In genomic region chr11:92222701-92223100, GRCh38 we compare ENCODE assay signal across 18 cellular contexts. TPM values are rescaled to one million over a fixed set of nuclear protein-coding genes. Genes with fewer than 3 reads are reported as not detected.
DNase-seq lines count a peak whose midpoint lies in the region; ATAC-seq and TF ChIP-seq lines count a peak whose summit lies in the region.
"Had no signal": no experiment of that assay in that cellular context is flagged by ENCODE, and none has a peak within 500 bp of the region (broad histone marks: within the 10 kb centered on the region; RNA-seq: fewer than 3 reads in every experiment).

No MANE protein-coding gene starts in this region.

- H3K4me3 ChIP-seq in HUES64 (ENCODE audit: low read length) (peak overlapping the region; percentile 74; the same call in 1 of the 2 replicates), endodermal cell (ENCODE audit: low read length) (no peak overlapping the region)
- H3K4me3 ChIP-seq: SK-N-MC had no signal

- peaks cover 27% of the 10 kb centered on the region for H3K4me1 Mint-ChIP-seq in endodermal cell
- peaks cover 28% of the 10 kb centered on the region for H3K4me1 Mint-ChIP-seq in type B pancreatic cell (ENCODE audit: unreplicated experiment)
- H3K4me1 Mint-ChIP-seq in osteocyte (ENCODE audit: unreplicated experiment) = peaks cover 21% of the 10 kb centered on the region
- H3K4me1 Mint-ChIP-seq in activated CD8-positive, alpha-beta T cell treated with anti-CD3 and anti-CD28 coated beads for 36 hours (ENCODE audit: low read depth) = no peaks in the 10 kb centered on the region

- POLR2A ChIA-PET in activated CD8-positive, alpha-beta T cell treated with anti-CD3 and anti-CD28 coated beads for 36 hours (lab: Charles Lee) = no interaction called here

- peaks cover 53% of the 10 kb centered on the region for H3K4me1 ChIP-seq in HUES64 (ENCODE audit: insufficient read depth, low read length)
- no peaks in the 10 kb centered on the region for H3K4me1 ChIP-seq in endodermal cell (ENCODE audit: control insufficient read depth, insufficient read depth, low read length)

- H3K9me3 ChIP-seq in HUES64 (ENCODE audit: insufficient read depth, low read depth, low read length) (peaks cover 4% of the 10 kb centered on the region; the same call in 1 of the 2 replicates), endodermal cell (ENCODE audit: control insufficient read depth, low read length) (peaks cover 15% of the 10 kb centered on the region)

- H3K27me3 ChIP-seq in HUES64 (ENCODE audit: insufficient read depth, low read length) (peaks cover 62% of the 10 kb centered on the region), endodermal cell (ENCODE audit: control insufficient read depth, insufficient read depth, low read length, poor library complexity, severe bottlenecking) (peaks cover 23% of the 10 kb centered on the region)

- H3K27ac ChIP-seq in HUES64 (ENCODE audit: low read depth, low read length) = no peak overlapping the region
- H3K27ac ChIP-seq in endodermal cell (ENCODE audit: low read depth, low read length) = no peak overlapping the region
- H3K27ac ChIP-seq: C4-2B, SK-N-MC had no signal

- H3K27ac Mint-ChIP-seq in endodermal cell = no peak overlapping the region
- no peak overlapping the region for H3K27ac Mint-ChIP-seq in type B pancreatic cell
- H3K27ac Mint-ChIP-seq in osteocyte (ENCODE audit: unreplicated experiment) = no peak overlapping the region
- H3K27ac Mint-ChIP-seq in activated CD8-positive, alpha-beta T cell treated with anti-CD3 and anti-CD28 coated beads for 36 hours = no peak overlapping the region

- H3K36me3 ChIP-seq in HUES64 (ENCODE audit: insufficient read depth, low read length) (no peaks in the 10 kb centered on the region), endodermal cell (ENCODE audit: control insufficient read depth, insufficient read depth, low read length) (no peaks in the 10 kb centered on the region)

- peaks cover 33% of the 10 kb centered on the region for H3K27me3 Mint-ChIP-seq in endodermal cell (ENCODE audit: insufficient read depth)
- H3K27me3 Mint-ChIP-seq in type B pancreatic cell = peaks cover 24% of the 10 kb centered on the region
- peaks cover 17% of the 10 kb centered on the region for H3K27me3 Mint-ChIP-seq in osteocyte (ENCODE audit: unreplicated experiment)
- H3K27me3 Mint-ChIP-seq in activated CD8-positive, alpha-beta T cell treated with anti-CD3 and anti-CD28 coated beads for 36 hours = peaks cover 42% of the 10 kb centered on the region

- no peaks in the 10 kb centered on the region for H3K36me3 Mint-ChIP-seq in endodermal cell (ENCODE audit: low read depth)
- no peaks in the 10 kb centered on the region for H3K36me3 Mint-ChIP-seq in type B pancreatic cell
- H3K36me3 Mint-ChIP-seq in osteocyte (ENCODE audit: unreplicated experiment) = no peaks in the 10 kb centered on the region
- H3K36me3 Mint-ChIP-seq in activated CD8-positive, alpha-beta T cell treated with anti-CD3 and anti-CD28 coated beads for 36 hours (ENCODE audit: low read depth) = peaks cover 1% of the 10 kb centered on the region

- ATAC-seq in activated CD8-positive, alpha-beta T cell treated with anti-CD3 and anti-CD28 coated beads for 36 hours = no peak

- no peak for TF ChIP-seq CTCF in endodermal cell (conservative IDR thresholded peaks at IDR 0.05)
- no peak for TF ChIP-seq CTCF in type B pancreatic cell (conservative IDR thresholded peaks at IDR 0.05)
- TF ChIP-seq CTCF in osteocyte (IDR thresholded peaks at IDR 0.05) = no peak
- no peak for TF ChIP-seq CTCF in activated CD8-positive, alpha-beta T cell treated with anti-CD3 and anti-CD28 coated beads for 36 hours (IDR thresholded peaks at IDR 0.05)

- CTCF ChIA-PET in activated CD8-positive, alpha-beta T cell treated with anti-CD3 and anti-CD28 coated beads for 36 hours (lab: Charles Lee) = no interaction called here

- DNase-seq in NCI-H526 (lab: John Stamatoyannopoulos, UW) (peak; percentile 67 to 77), NCI-H526 treated with DMSO at 0.1 percent for 48 hours (lab: John Stamatoyannopoulos, UW) (no peak), endodermal cell (peak; percentile 60), type B pancreatic cell (ENCODE audit: extremely low spot score, unreplicated experiment) (no peak), osteocyte (ENCODE audit: extremely low spot score, unreplicated experiment) (no peak)
- no peak for DNase-seq in activated CD8-positive, alpha-beta T cell treated with anti-CD3 and anti-CD28 coated beads for 36 hours
- DNase-seq: GDM1, H9, KG1, MV-4-11, NCI-H1436 treated with DMSO at 0.1 percent for 48 hours, NCI-H2081, NCI-H2227 treated with DMSO at 0.1 percent for 48 hours, OCI-M1, Right ventricle myocardium superior had no signal

- H3K9me3 Mint-ChIP-seq in endodermal cell (peaks cover 8% of the 10 kb centered on the region), type B pancreatic cell (no peaks in the 10 kb centered on the region), osteocyte (ENCODE audit: unreplicated experiment) (peaks cover 8% of the 10 kb centered on the region)
- peaks cover 5% of the 10 kb centered on the region for H3K9me3 Mint-ChIP-seq in activated CD8-positive, alpha-beta T cell treated with anti-CD3 and anti-CD28 coated beads for 36 hours

- WGBS in HUES64 = 83% methylated on average over 1 of the region's 1 CpG
- WGBS in endodermal cell (ENCODE audit: insufficient coverage in 1 of 2, insufficient read length in 1 of 2), 2 experiments = 91% methylated on average over 1 of the region's 1 CpG; no CpG with 5 or more reads in 1 of the 2 experiments

- H3K9ac ChIP-seq in HUES64 (ENCODE audit: low read depth, low read length) = no peak overlapping the region
- H3K9ac ChIP-seq in endodermal cell (ENCODE audit: extremely low read depth, low read length, poor library complexity, severe bottlenecking) = no peak overlapping the region

- H3K4me3 Mint-ChIP-seq in endodermal cell (no peak overlapping the region), type B pancreatic cell (peak overlapping the region; percentile 73), osteocyte (ENCODE audit: unreplicated experiment) (no peak overlapping the region)
- H3K4me3 Mint-ChIP-seq in activated CD8-positive, alpha-beta T cell treated with anti-CD3 and anti-CD28 coated beads for 36 hours = no peak overlapping the region

- intact Hi-C loops in activated CD8-positive, alpha-beta T cell treated with anti-CD3 and anti-CD28 coated beads for 36 hours (cut with micrococcal nuclease) = no loop called here

RNA-seq across cellular contexts. Expression of gene FAT3, which starts 1.9 kb away (rescaled TPM):
- 5.3 TPM for polyA plus RNA-seq in HUES64 (2013, experiment 1 of 2)
- 8.2 TPM for polyA plus RNA-seq in HUES64 (2013, experiment 2 of 2)
- total RNA-seq in endodermal cell = 10 to 100 TPM; 11.6 to 24.9 TPM
- 11.5 TPM for polyA plus RNA-seq in endodermal cell (2013, experiment 1 of 2)
- polyA plus RNA-seq in endodermal cell (2013, experiment 2 of 2) = 12.7 TPM
- 31.5 and 70.0 TPM in 2 replicates for total RNA-seq in type B pancreatic cell (ENCODE audit: low replicate concordance)
- total RNA-seq in osteocyte = 12.3 and 13.2 TPM in 2 replicates
- not detected for total RNA-seq in activated CD8-positive, alpha-beta T cell treated with anti-CD3 and anti-CD28 coated beads for 36 hours

Comparison
In these comparisons a context has a peak if more than half of its experiments do, and no peak if none do; other contexts are left out.
1. DNase-seq: peak in NCI-H526 (2 of 2) and endodermal cell (single experiment); none in NCI-H526 treated with DMSO at 0.1 percent for 48 hours (single experiment), type B pancreatic cell (single experiment), osteocyte (single experiment) and activated CD8-positive, alpha-beta T cell treated with anti-CD3 and anti-CD28 coated beads for 36 hours (single experiment).
2. RNA of gene FAT3, which starts 1.9 kb away (total RNA-seq): 31.5 to 70.0 TPM in type B pancreatic cell, 11.6 to 24.9 TPM in endodermal cell and 12.3 to 13.2 TPM in osteocyte; not detected in activated CD8-positive, alpha-beta T cell treated with anti-CD3 and anti-CD28 coated beads for 36 hours; every median in the first group is over 10 times any median in the second.